Comparison of ENCODE assay signal across 11 cellular contexts in genomic region chr17:70563301-70563820, GRCh38.
DNase-seq lines count a peak whose midpoint lies in the region; ATAC-seq and TF ChIP-seq lines count a peak whose summit lies in the region.
"Had no signal": no experiment of that assay in that cellular context is flagged by ENCODE, and none has a peak within 500 bp of the region (broad histone marks: within the 10 kb centered on the region; RNA-seq: fewer than 3 reads in every experiment).

No MANE protein-coding gene starts in this region.

- H3K27me3 ChIP-seq in heart right ventricle = no peaks in the 10 kb centered on the region
- H3K27me3 ChIP-seq in right atrium auricular region = no peaks in the 10 kb centered on the region

- no peaks in the 10 kb centered on the region for H3K9me3 ChIP-seq in heart right ventricle
- H3K9me3 ChIP-seq in right atrium auricular region = no peaks in the 10 kb centered on the region

- ATAC-seq in heart right ventricle (peak in 6 of 8 donors; percentile 63 to 97 (median 78)), HG03469 (IDR thresholded peaks at IDR 0.05; ENCODE audit: unreplicated experiment) (no peak)
- ATAC-seq: sciatic nerve had no signal

- WGBS in heart right ventricle, 2 donors = 4 to 18% methylated on average over 2 of the region's 2 CpGs

- H3K36me3 ChIP-seq in heart right ventricle (no peaks in the 10 kb centered on the region), right atrium auricular region (no peaks in the 10 kb centered on the region)

- TF ChIP-seq CTCF in heart right ventricle (IDR thresholded peaks at IDR 0.05) (no peak), right atrium auricular region (IDR thresholded peaks at IDR 0.05) (no peak)

- DNase-seq in heart right ventricle = peak in 1 of 2 donors; percentile 33
- DNase-seq in right atrium auricular region (ENCODE audit: low spot score) = no peak
- DNase-seq in NCI-H510A (lab: John Stamatoyannopoulos, UW) = peak; percentile 76
- DNase-seq in fibroblast of peridontal ligament (ENCODE audit: extremely low read depth) = peak; percentile 96
- DNase-seq in Kasumi-1 (lab: John Stamatoyannopoulos, UW) = no peak
- DNase-seq in germinal center (ENCODE audit: low spot score) = no peak
- no peak for DNase-seq in activated effector memory CD4-positive, alpha-beta T cell treated with Interleukin-2 at 50 U/mL for 16 hours
- DNase-seq: activated CD4-positive, alpha-beta T cell treated with anti-CD3 and anti-CD28 coated beads for 48 hours; HCEC 1CT had no signal

- H3K4me1 ChIP-seq in heart right ventricle (peaks cover 0 to 13% (median 5%) of the 10 kb centered on the region in 9 donors), right atrium auricular region (peaks cover 0 to 7% of the 10 kb centered on the region in 2 donors)

- intact Hi-C loops in heart right ventricle (cut with DNase I) = loop anchor here in 2 of 10 donors (5.0 to 10.0 kb wide), 2 partner anchors 59 to 61 kb away; no protein-coding TSS in a partner anchor

- H3K27ac ChIP-seq in heart right ventricle (peak overlapping the region in 3 of 10 donors; percentile 15 to 46 (median 39)), right atrium auricular region (no peak overlapping the region)

- H3K4me3 ChIP-seq in heart right ventricle (no peak overlapping the region), right atrium auricular region (no peak overlapping the region)

Comparison
In these comparisons a context has a peak if more than half of its experiments do, and no peak if none do; other contexts are left out.
1. DNase-seq: peak in NCI-H510A (single experiment) and fibroblast of peridontal ligament (single experiment); none in right atrium auricular region (single experiment), Kasumi-1 (0 of 2), germinal center (single experiment) and activated effector memory CD4-positive, alpha-beta T cell treated with Interleukin-2 at 50 U/mL for 16 hours (single experiment).